12 cellular contexts compared by ENCODE assay signal in the genomic region with DNA sequence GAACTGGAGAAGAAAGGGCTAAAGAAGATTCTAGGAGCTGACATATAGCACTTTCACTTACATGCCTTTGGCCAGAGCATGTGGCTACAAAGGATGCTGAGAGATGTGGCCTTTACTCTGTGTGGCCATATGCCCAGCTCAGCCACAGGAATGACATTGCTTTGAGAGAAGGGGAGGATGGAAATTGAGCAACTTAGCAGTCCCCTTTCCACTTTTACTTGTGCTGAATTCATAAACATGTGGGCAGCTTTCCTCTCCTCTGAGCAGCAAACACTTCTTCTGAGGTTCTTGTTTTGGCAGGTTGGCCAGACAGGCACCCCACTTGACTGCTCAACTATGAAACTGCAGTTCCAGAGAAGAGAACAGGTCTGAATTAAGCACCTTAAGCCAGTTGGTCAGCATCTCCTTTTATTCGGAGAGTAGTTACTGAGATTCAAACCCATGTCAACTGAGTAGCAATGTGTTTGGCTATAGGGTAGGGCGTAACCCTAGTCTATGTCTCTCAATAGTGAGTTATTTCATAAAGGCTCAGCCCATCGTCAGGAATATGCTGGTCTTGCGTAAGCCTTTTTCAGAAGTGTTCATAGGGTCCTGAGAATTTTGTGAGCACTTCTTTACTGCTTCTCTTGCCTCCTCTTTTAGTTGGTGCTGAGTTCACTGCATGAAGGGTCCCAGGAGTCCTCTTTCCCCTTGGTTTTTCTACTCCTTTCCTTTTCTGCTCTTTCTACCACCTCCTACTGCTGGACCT.
DNase-seq lines count a peak whose midpoint lies in the region; ATAC-seq and TF ChIP-seq lines count a peak whose summit lies in the region.
"Had no signal": no experiment of that assay in that cellular context is flagged by ENCODE, and none has a peak within 500 bp of the region (broad histone marks: within the 10 kb centered on the region; RNA-seq: fewer than 3 reads in every experiment).

No MANE protein-coding gene starts in this region.

- H3K36me3 Mint-ChIP-seq in activated CD8-positive, alpha-beta memory T cell treated with anti-CD3 and anti-CD28 coated beads, Interleukin-2, amount 10 ng/mL, durations not matched to agents 7 days and 5 days, result no peaks in the 10 kb centered on the region

- H3K9me3 Mint-ChIP-seq in activated CD8-positive, alpha-beta memory T cell treated with anti-CD3 and anti-CD28 coated beads, Interleukin-2, amount 10 ng/mL, durations not matched to agents 7 days and 5 days (ENCODE audit: low read depth), result no peaks in the 10 kb centered on the region

- H3K27me3 Mint-ChIP-seq in activated CD8-positive, alpha-beta memory T cell treated with anti-CD3 and anti-CD28 coated beads, Interleukin-2, amount 10 ng/mL, durations not matched to agents 7 days and 5 days, result no peaks in the 10 kb centered on the region

- H3K4me3 Mint-ChIP-seq in activated CD8-positive, alpha-beta memory T cell treated with anti-CD3 and anti-CD28 coated beads, Interleukin-2, amount 10 ng/mL, durations not matched to agents 7 days and 5 days, result no peak overlapping the region

- WGBS in transverse colon (ENCODE audit: low coverage in 1 of 2), 2 donors, result 85 to 96% methylated on average over 4 of the region's 4 CpGs
- WGBS in esophagus squamous epithelium, 2 donors, result 84 to 87% methylated on average over 4 of the region's 4 CpGs

- in situ Hi-C loops in transverse colon (cut with MboI; ENCODE audit: low pct_ligation_motif_present in 1 of 4, low pct_unique_long_range_greater_than_20kb in 1 of 4, low sequenced_read_pairs in 3 of 4), result no loop called here

- TF ChIP-seq POLR2A in transverse colon (IDR thresholded peaks at IDR 0.05), result no peak
- no peak for TF ChIP-seq POLR2A in esophagus squamous epithelium (IDR thresholded peaks at IDR 0.05)

- H3K27ac ChIP-seq in transverse colon (peak overlapping the region in 2 of 4 donors; percentile 26 to 34), esophagus squamous epithelium (no peak overlapping the region)
- H3K27ac ChIP-seq: psoas muscle, thoracic aorta had no signal

- H3K9me3 ChIP-seq in adipocyte (ENCODE audit: control insufficient read depth, low read length) (no peaks in the 10 kb centered on the region), transverse colon (no peaks in the 10 kb centered on the region), esophagus squamous epithelium (no peaks in the 10 kb centered on the region)
- H3K9me3 ChIP-seq: psoas muscle, thoracic aorta had no signal

- CTCF ChIA-PET in activated CD8-positive, alpha-beta memory T cell treated with anti-CD3 and anti-CD28 coated beads, Interleukin-2, amount 10 ng/mL, durations not matched to agents 7 days and 5 days (lab: Charles Lee), result interaction anchor here (1.0 kb wide), 1 partner anchor 11 kb away, joined by 3 read pairs; no protein-coding TSS in a partner anchor

- H3K36me3 ChIP-seq in adipocyte (ENCODE audit: control insufficient read depth, insufficient read depth, low read length, severe bottlenecking) (peaks cover 18% of the 10 kb centered on the region), transverse colon (no peaks in the 10 kb centered on the region), esophagus squamous epithelium (no peaks in the 10 kb centered on the region)
- H3K36me3 ChIP-seq: thoracic aorta had no signal

- no peak for TF ChIP-seq EP300 in transverse colon (IDR thresholded peaks at IDR 0.05; ENCODE audit: low read depth)

- TF ChIP-seq CTCF in transverse colon (IDR thresholded peaks at IDR 0.05) (no peak), omental fat pad (IDR thresholded peaks at IDR 0.05) (no peak), esophagus squamous epithelium (IDR thresholded peaks at IDR 0.05) (no peak)

- peak overlapping the region; percentile 36 for H3K4me3 ChIP-seq in adipocyte (ENCODE audit: low read length)
- no peak overlapping the region for H3K4me3 ChIP-seq in transverse colon
- H3K4me3 ChIP-seq in esophagus squamous epithelium, result no peak overlapping the region
- H3K4me3 ChIP-seq: psoas muscle, thoracic aorta had no signal

- H3K27me3 ChIP-seq in adipocyte (replicated peaks; ENCODE audit: control insufficient read depth, insufficient read depth, low read length) (no peaks in the 10 kb centered on the region), transverse colon (no peaks in the 10 kb centered on the region), esophagus squamous epithelium (no peaks in the 10 kb centered on the region)

- H3K27ac Mint-ChIP-seq in activated CD8-positive, alpha-beta memory T cell treated with anti-CD3 and anti-CD28 coated beads, Interleukin-2, amount 10 ng/mL, durations not matched to agents 7 days and 5 days, result no peak overlapping the region

- ATAC-seq in activated CD8-positive, alpha-beta memory T cell treated with anti-CD3 and anti-CD28 coated beads, Interleukin-2, amount 10 ng/mL, durations not matched to agents 7 days and 5 days, result no peak
- ATAC-seq in HG02973 (IDR thresholded peaks at IDR 0.05; ENCODE audit: unreplicated experiment), result peak; percentile 37
- ATAC-seq in omental fat pad (ENCODE audit: low FRiP score), result no peak
- ATAC-seq: HCT116, psoas muscle had no signal

- intact Hi-C loops in transverse colon (cut with DNase I; ENCODE audit: low total_unique reads) (no loop called here), esophagus squamous epithelium (cut with DNase I) (loop anchor here (5.0 kb wide), 1 partner anchor 128 kb away; no protein-coding TSS in a partner anchor)

- H3K9ac ChIP-seq in adipocyte (ENCODE audit: low read length), result peak overlapping the region; percentile 53

- peaks cover 15% of the 10 kb centered on the region for H3K4me1 Mint-ChIP-seq in activated CD8-positive, alpha-beta memory T cell treated with anti-CD3 and anti-CD28 coated beads, Interleukin-2, amount 10 ng/mL, durations not matched to agents 7 days and 5 days

- H3K4me1 ChIP-seq in adipocyte (ENCODE audit: control insufficient read depth, insufficient read depth, low read length) (peaks cover 50% of the 10 kb centered on the region), transverse colon (peaks cover 8 to 66% (median 37%) of the 10 kb centered on the region in 4 donors), esophagus squamous epithelium (peaks cover 3 to 54% (median 18%) of the 10 kb centered on the region in 3 donors)

- peak; percentile 30 for DNase-seq in activated CD8-positive, alpha-beta memory T cell treated with anti-CD3 and anti-CD28 coated beads for 24 hours
- no peak for DNase-seq in activated CD8-positive, alpha-beta memory T cell treated with anti-CD3 and anti-CD28 coated beads, Interleukin-2, amount 10 ng/mL, durations not matched to agents 7 days and 5 days
- peak; percentile 88 for DNase-seq in adipocyte (ENCODE audit: low read depth)
- DNase-seq in transverse colon, result peak; percentile 22
- no peak for DNase-seq in activated naive CD4-positive, alpha-beta T cell treated with anti-CD3 and anti-CD28 coated beads, Interleukin-2, amount 50 U/mL, for 16 hours
- no peak for DNase-seq in omental fat pad (ENCODE audit: low spot score)
- DNase-seq in esophagus squamous epithelium (lab: John Stamatoyannopoulos, UW), result no peak
- DNase-seq: activated T-cell treated with anti-CD3 and anti-CD28 coated beads, Interleukin-2, amount 50 U/mL, for 48 hours; psoas muscle had no signal

Comparison
In these comparisons a context has a peak if more than half of its experiments do, and no peak if none do; other contexts are left out.
1. DNase-seq: peak in activated CD8-positive, alpha-beta memory T cell treated with anti-CD3 and anti-CD28 coated beads for 24 hours (single experiment), adipocyte (single experiment) and transverse colon (single experiment); none in activated CD8-positive, alpha-beta memory T cell treated with anti-CD3 and anti-CD28 coated beads, Interleukin-2, amount 10 ng/mL, durations not matched to agents 7 days and 5 days (single experiment), activated naive CD4-positive, alpha-beta T cell treated with anti-CD3 and anti-CD28 coated beads, Interleukin-2, amount 50 U/mL, for 16 hours (single experiment), omental fat pad (single experiment) and esophagus squamous epithelium (single experiment).